ENCODE assay signal across 1 cellular context in genomic region chr2:74232426-74232825, GRCh38.
TF ChIP-seq lines count a peak whose summit lies in the region.

No MANE protein-coding gene starts in this region.

TF ChIP-seq in GM12878, 131 proteins besides CTCF, POLR2A, EP300 and RAD21:
- no peak for TF ChIP-seq ZNF592 (IDR thresholded peaks at IDR 0.05)
- no peak for TF ChIP-seq TAF1 (IDR thresholded peaks at IDR 0.05; ENCODE audit: borderline replicate concordance, low read depth, low read length)
- TF ChIP-seq DPF2 (IDR thresholded peaks at IDR 0.05), result no peak
- TF ChIP-seq ZNF622 (IDR thresholded peaks at IDR 0.05), result no peak
- TF ChIP-seq NR2F1 (conservative IDR thresholded peaks at IDR 0.05), result no peak
- no peak for TF ChIP-seq SMC3 (IDR thresholded peaks at IDR 0.05; ENCODE audit: borderline replicate concordance, low read length)
- TF ChIP-seq TCF7 (IDR thresholded peaks at IDR 0.05; ENCODE audit: borderline replicate concordance), result no peak
- TF ChIP-seq ASH2L (IDR thresholded peaks at IDR 0.05; ENCODE audit: borderline replicate concordance, low read depth), result no peak
- no peak for TF ChIP-seq MXI1 (IDR thresholded peaks at IDR 0.05; ENCODE audit: low read depth, low read length)
- TF ChIP-seq BCL11A (IDR thresholded peaks at IDR 0.05; ENCODE audit: low read depth, low read length), result no peak
- TF ChIP-seq ESRRA (IDR thresholded peaks at IDR 0.05; ENCODE audit: low read length), result no peak
- no peak for TF ChIP-seq BCL3 (IDR thresholded peaks at IDR 0.05; ENCODE audit: borderline replicate concordance, insufficient read depth, low read depth, low read length, poor library complexity, severe bottlenecking)
- no peak for TF ChIP-seq BMI1 (IDR thresholded peaks at IDR 0.05; ENCODE audit: borderline replicate concordance)
- TF ChIP-seq STAT1 (conservative IDR thresholded peaks at IDR 0.05), result no peak
- no peak for TF ChIP-seq PBX3 (IDR thresholded peaks at IDR 0.05; ENCODE audit: insufficient replicate concordance, low read depth, low read length)
TF ChIP-seq in GM12878: peak in this region for 0.
